ENCODE assay signal across 29 cellular contexts in the genomic region with DNA sequence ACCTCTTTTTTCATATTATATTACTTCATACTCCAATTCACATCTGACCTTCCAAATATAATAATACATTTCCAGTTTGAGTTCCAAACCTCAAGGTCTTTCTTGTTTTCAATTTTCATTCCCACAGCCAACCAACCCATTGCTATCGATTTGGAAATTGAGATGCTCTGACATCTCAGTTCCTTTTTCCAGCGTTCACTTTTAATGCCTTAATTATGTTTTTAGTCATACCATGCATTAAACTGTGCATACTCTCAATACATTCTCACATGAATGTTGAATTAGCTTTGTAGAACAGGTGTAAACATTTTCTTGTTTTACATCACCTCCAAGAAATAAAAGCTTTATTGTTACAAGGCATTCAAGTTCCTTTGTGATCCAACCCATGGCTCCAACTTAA.
DNase-seq lines count a peak whose midpoint lies in the region; ATAC-seq and TF ChIP-seq lines count a peak whose summit lies in the region.
"Had no signal": no experiment of that assay in that cellular context is flagged by ENCODE, and none has a peak within 500 bp of the region (broad histone marks: within the 10 kb centered on the region; RNA-seq: fewer than 3 reads in every experiment).

No MANE protein-coding gene starts in this region.

- 66 to 85% (median 74%) methylated on average over 2 of the region's 2 CpGs for WGBS in spleen, 5 donors

- no peak overlapping the region for H3K27ac Mint-ChIP-seq in activated CD4-positive, alpha-beta memory T cell treated with anti-CD3 and anti-CD28 coated beads, Interleukin-2, amount 10 ng/mL, durations not matched to agents 7 days and 5 days
- H3K27ac Mint-ChIP-seq: activated naive CD8-positive, alpha-beta T cell; CD4-positive, alpha-beta T cell; endodermal cell; nephron; T-helper 17 cell had no signal

- no peak overlapping the region for H3K4me3 Mint-ChIP-seq in activated CD4-positive, alpha-beta memory T cell treated with anti-CD3 and anti-CD28 coated beads, Interleukin-2, amount 10 ng/mL, durations not matched to agents 7 days and 5 days
- H3K4me3 Mint-ChIP-seq: activated naive CD8-positive, alpha-beta T cell; CD4-positive, alpha-beta T cell; endodermal cell; nephron; T-helper 17 cell had no signal

- H3K9me2 ChIP-seq in PC-3 (replicated peaks; ENCODE audit: low read length) = no peaks in the 10 kb centered on the region
- H3K9me2 ChIP-seq: SK-N-SH had no signal

- H3K4me1 ChIP-seq in spleen (no peaks in the 10 kb centered on the region), PC-3 (ENCODE audit: insufficient read depth, low read length) (no peaks in the 10 kb centered on the region)
- H3K4me1 ChIP-seq: esophagus muscularis mucosa, foreskin keratinocyte, HAP-1, lower lobe of right lung, tibial nerve had no signal

- H2AFZ ChIP-seq in PC-3 (ENCODE audit: low read length) = no peak overlapping the region

- H3K27ac ChIP-seq in spleen = no peak overlapping the region
- H3K27ac ChIP-seq in PC-3 (ENCODE audit: low read length) = no peak overlapping the region
- H3K27ac ChIP-seq: cardiac muscle cell, esophagus muscularis mucosa, foreskin keratinocyte, lower lobe of right lung, tibial nerve had no signal

- no peaks in the 10 kb centered on the region for H3K79me2 ChIP-seq in PC-3 (ENCODE audit: low read length)

- H3K9me3 ChIP-seq in spleen (no peaks in the 10 kb centered on the region), PC-3 (ENCODE audit: low read length) (no peaks in the 10 kb centered on the region)
- H3K9me3 ChIP-seq: esophagus muscularis mucosa, HAP-1, lower lobe of right lung, mucosa of descending colon, SK-N-SH, tibial nerve had no signal

- no peaks in the 10 kb centered on the region for H3K4me1 Mint-ChIP-seq in activated CD4-positive, alpha-beta memory T cell treated with anti-CD3 and anti-CD28 coated beads, Interleukin-2, amount 10 ng/mL, durations not matched to agents 7 days and 5 days
- H3K4me1 Mint-ChIP-seq: endodermal cell, nephron, T-helper 17 cell had no signal

- POLR2A ChIA-PET in activated CD4-positive, alpha-beta memory T cell treated with anti-CD3 and anti-CD28 coated beads, Interleukin-2, amount 10 ng/mL, durations not matched to agents 7 days and 5 days (lab: Charles Lee) = no interaction called here
- POLR2A ChIA-PET in PC-3 (lab: Charles Lee; ENCODE audit: unreplicated experiment) = no interaction called here

- CTCF ChIA-PET in activated CD4-positive, alpha-beta memory T cell treated with anti-CD3 and anti-CD28 coated beads, Interleukin-2, amount 10 ng/mL, durations not matched to agents 7 days and 5 days (lab: Charles Lee) = no interaction called here
- CTCF ChIA-PET in PC-3 (lab: Charles Lee) = no interaction called here

- H3K4me2 ChIP-seq in PC-3 (ENCODE audit: low read length) = no peak overlapping the region
- H3K4me2 ChIP-seq: SK-N-SH had no signal

- BruUV-seq in PC-3 (replicated peaks; lab: Mats Ljungman, UMichigan) = no TSS peak

- no peaks in the 10 kb centered on the region for H3K36me3 Mint-ChIP-seq in activated CD4-positive, alpha-beta memory T cell treated with anti-CD3 and anti-CD28 coated beads, Interleukin-2, amount 10 ng/mL, durations not matched to agents 7 days and 5 days (ENCODE audit: low read depth)
- H3K36me3 Mint-ChIP-seq: activated naive CD8-positive, alpha-beta T cell had no signal

- no peaks in the 10 kb centered on the region for H3F3A ChIP-seq in PC-3 (ENCODE audit: low read length, unreplicated experiment)

- TF ChIP-seq CTCF in spleen (IDR thresholded peaks at IDR 0.05 in 8 of 11, conservative IDR thresholded peaks at IDR 0.05 in 3 of 11) = no peak
- TF ChIP-seq CTCF in PC-3 (conservative IDR thresholded peaks at IDR 0.05; ENCODE audit: low read depth, low read length) = no peak

- H4K20me1 ChIP-seq in PC-3 (ENCODE audit: low read length) = no peaks in the 10 kb centered on the region

- H3K4me3 ChIP-seq in spleen (no peak overlapping the region), PC-3 (ENCODE audit: low read length) (no peak overlapping the region)
- H3K4me3 ChIP-seq: cardiac muscle cell, esophagus muscularis mucosa, HAP-1, lower lobe of right lung, mucosa of descending colon, tibial nerve had no signal

- peaks cover 4% of the 10 kb centered on the region for H3K9me3 Mint-ChIP-seq in activated CD4-positive, alpha-beta memory T cell treated with anti-CD3 and anti-CD28 coated beads, Interleukin-2, amount 10 ng/mL, durations not matched to agents 7 days and 5 days
- H3K9me3 Mint-ChIP-seq: endodermal cell, nephron had no signal

- ATAC-seq in GM18502 (IDR thresholded peaks at IDR 0.05; ENCODE audit: poor library complexity, unreplicated experiment) = peak; percentile 74
- ATAC-seq in GM19463 (IDR thresholded peaks at IDR 0.05; ENCODE audit: unreplicated experiment) = peak; percentile 64
- ATAC-seq in HG02759 (IDR thresholded peaks at IDR 0.05; ENCODE audit: unreplicated experiment) = peak; percentile 56
- peak; percentile 45 for ATAC-seq in HG03520 (IDR thresholded peaks at IDR 0.05; ENCODE audit: unreplicated experiment)
- no peak for ATAC-seq in PC-3
- ATAC-seq: foreskin keratinocyte, lower lobe of right lung, mucosa of descending colon, T-helper 17 cell had no signal

- no peak for TF ChIP-seq POLR2A in spleen (IDR thresholded peaks at IDR 0.05)

- intact Hi-C loops in spleen (cut with DNase I; ENCODE audit: low total_unique reads) = no loop called here
- intact Hi-C loops in PC-3 (cut with micrococcal nuclease) = no loop called here

- H3K36me3 ChIP-seq in spleen (no peaks in the 10 kb centered on the region), PC-3 (ENCODE audit: low read depth, low read length) (no peaks in the 10 kb centered on the region)
- H3K36me3 ChIP-seq: cardiac muscle cell, esophagus muscularis mucosa, HAP-1, lower lobe of right lung, tibial nerve had no signal

- H3K27me3 ChIP-seq in spleen (replicated peaks in 1 of 7) = no peaks in the 10 kb centered on the region
- 0 out of 2 replicates have a peak, but pooled peaks cover 6% of the 10 kb centered on the region for H3K27me3 ChIP-seq in PC-3 (ENCODE audit: low read length)
- H3K27me3 ChIP-seq: esophagus muscularis mucosa, foreskin keratinocyte, tibial nerve had no signal

- no peak for DNase-seq in spleen
- no peak for DNase-seq in activated CD4-positive, alpha-beta memory T cell treated with anti-CD3 and anti-CD28 coated beads, Interleukin-2, amount 10 ng/mL, durations not matched to agents 7 days and 5 days
- no peak for DNase-seq in PC-3
- no peak for DNase-seq in NCI-H128 (lab: John Stamatoyannopoulos, UW; ENCODE audit: unreplicated experiment)
- DNase-seq: activated T-cell treated with anti-CD3 and anti-CD28 coated beads for 4 hours; aorta; CD4-positive, alpha-beta T cell; endodermal cell; foreskin keratinocyte; KG1; lower lobe of right lung; MM.1S; mucosa of descending colon; NCI-H1417; NCI-H2029 treated with DMSO at 0.1 percent for 48 hours; NCI-H345; OCI-M1; SK-N-SH; T-helper 17 cell had no signal

- H3K27me3 Mint-ChIP-seq in activated CD4-positive, alpha-beta memory T cell treated with anti-CD3 and anti-CD28 coated beads, Interleukin-2, amount 10 ng/mL, durations not matched to agents 7 days and 5 days = no peaks in the 10 kb centered on the region
- H3K27me3 Mint-ChIP-seq: activated naive CD8-positive, alpha-beta T cell; CD4-positive, alpha-beta T cell; T-helper 17 cell had no signal

- H3K9ac ChIP-seq in PC-3 (ENCODE audit: low read length) = no peak overlapping the region
- H3K9ac ChIP-seq: SK-N-SH had no signal
